1 cellular context compared by ENCODE assay signal in genomic region chr2:117814417-117815264, GRCh38.
TF ChIP-seq lines count a peak whose summit lies in the region.

DDX18 (plus strand) TSS chr2:117814691; CDS start chr2:117814778, 87 bp downstream.

TF ChIP-seq in GM12878, 131 proteins besides CTCF, POLR2A, EP300 and RAD21 (continued from another document and continues in another):
- TF ChIP-seq REST (IDR thresholded peaks at IDR 0.05; ENCODE audit: low read depth, low read length) = no peak
- TF ChIP-seq ZBED1 (IDR thresholded peaks at IDR 0.05; ENCODE audit: borderline replicate concordance) = peak; percentile 47; the same call in 1 of the 2 replicates
- TF ChIP-seq MTA3 (IDR thresholded peaks at IDR 0.05; ENCODE audit: borderline replicate concordance, low read length) = no peak; the same call in 1 of the 2 replicates
- peak; percentile 14 for TF ChIP-seq RELA (IDR thresholded peaks at IDR 0.05; ENCODE audit: borderline replicate concordance, partially characterized antibody)
- no peak for TF ChIP-seq CHD1 (IDR thresholded peaks at IDR 0.05; ENCODE audit: low read depth, low read length)
- TF ChIP-seq YBX1 (IDR thresholded peaks at IDR 0.05) = no peak
- no peak for TF ChIP-seq CUX1 (IDR thresholded peaks at IDR 0.05; ENCODE audit: insufficient replicate concordance, low read depth, low read length)
- no peak for TF ChIP-seq ZSCAN29 (IDR thresholded peaks at IDR 0.05)
- TF ChIP-seq EED (IDR thresholded peaks at IDR 0.05; ENCODE audit: low read depth) = peak; percentile 94
- peak; percentile 97 for TF ChIP-seq SMARCA5 (IDR thresholded peaks at IDR 0.05)
- peak; percentile 62 for TF ChIP-seq POU2F2 (IDR thresholded peaks at IDR 0.05; ENCODE audit: borderline replicate concordance, low read depth, low read length)
- no peak for TF ChIP-seq EZH2 (IDR thresholded peaks at IDR 0.05; ENCODE audit: borderline replicate concordance, control insufficient read depth, low read depth, low read length)
- no peak for TF ChIP-seq WRNIP1 (IDR thresholded peaks at IDR 0.05; ENCODE audit: borderline replicate concordance, low read depth, low read length)
- TF ChIP-seq BMI1 (IDR thresholded peaks at IDR 0.05; ENCODE audit: borderline replicate concordance) = no peak
- peak; percentile 61; the same call in 1 of the 2 replicates for TF ChIP-seq TAF1 (IDR thresholded peaks at IDR 0.05; ENCODE audit: borderline replicate concordance, low read depth, low read length)
- TF ChIP-seq ZNF217 (IDR thresholded peaks at IDR 0.05) = no peak
- TF ChIP-seq ZBTB4 (CRISPR knock-in tag; IDR thresholded peaks at IDR 0.05) = no peak
- no peak for TF ChIP-seq CHD4 (IDR thresholded peaks at IDR 0.05)
- no peak for TF ChIP-seq SMAD1 (IDR thresholded peaks at IDR 0.05; ENCODE audit: low read depth, partially characterized antibody)
- TF ChIP-seq GABPA (IDR thresholded peaks at IDR 0.05; ENCODE audit: low read depth) = peak; percentile 96
- peak; percentile 97 for TF ChIP-seq CREB1 (IDR thresholded peaks at IDR 0.05; ENCODE audit: low read depth)
- TF ChIP-seq ZNF384 (IDR thresholded peaks at IDR 0.05; ENCODE audit: borderline replicate concordance, low read depth, low read length) = no peak
- peak; percentile 98 for TF ChIP-seq IKZF1 (conservative IDR thresholded peaks at IDR 0.05)
- no peak for TF ChIP-seq STAT3 (IDR thresholded peaks at IDR 0.05; ENCODE audit: low read depth, low read length)
- peak; percentile 66 for TF ChIP-seq USF1 (IDR thresholded peaks at IDR 0.05; ENCODE audit: borderline replicate concordance, extremely low read length, insufficient read depth, low read depth, low read length)
- peak; percentile 69 for TF ChIP-seq LARP7 (IDR thresholded peaks at IDR 0.05)
- TF ChIP-seq BACH1 (IDR thresholded peaks at IDR 0.05; ENCODE audit: borderline replicate concordance) = peak; percentile 75
- TF ChIP-seq TBL1XR1 (IDR thresholded peaks at IDR 0.05; ENCODE audit: low read depth, low read length) = peak; percentile 63; the same call in 1 of the 2 replicates
- TF ChIP-seq MAX (IDR thresholded peaks at IDR 0.05; ENCODE audit: low read depth, low read length) = peak; percentile 90
- TF ChIP-seq CREM (IDR thresholded peaks at IDR 0.05; ENCODE audit: low read depth) = peak; percentile 98
- peak; percentile 96 for TF ChIP-seq POLR2AphosphoS5 (IDR thresholded peaks at IDR 0.05; ENCODE audit: low read length)
- TF ChIP-seq SMAD5 (IDR thresholded peaks at IDR 0.05; ENCODE audit: low read depth) = 0 out of 2 replicates have a peak, but pooled peaks have one; percentile 80
- no peak for TF ChIP-seq BRCA1 (IDR thresholded peaks at IDR 0.05; ENCODE audit: low read depth, low read length)
- peak; percentile 59; the same call in 1 of the 2 replicates for TF ChIP-seq ELK1 (IDR thresholded peaks at IDR 0.05; ENCODE audit: low read depth, low read length)
- TF ChIP-seq PML (IDR thresholded peaks at IDR 0.05; ENCODE audit: low read length) = peak; percentile 92
- TF ChIP-seq ZZZ3 (IDR thresholded peaks at IDR 0.05; ENCODE audit: control insufficient read depth, insufficient read length, low read depth) = no peak
- TF ChIP-seq IRF4 (IDR thresholded peaks at IDR 0.05; ENCODE audit: low read depth, low read length) = no peak
- peak; percentile 96 for TF ChIP-seq KLF5 (IDR thresholded peaks at IDR 0.05; ENCODE audit: partially characterized antibody)
- peak; percentile 43 for TF ChIP-seq SIX5 (IDR thresholded peaks at IDR 0.05; ENCODE audit: low read depth, low read length, severe bottlenecking)
- no peak for TF ChIP-seq E4F1 (IDR thresholded peaks at IDR 0.05; ENCODE audit: borderline replicate concordance, partially characterized antibody)
- TF ChIP-seq HDAC6 (IDR thresholded peaks at IDR 0.05; ENCODE audit: unreplicated experiment) = peak; percentile 23
- TF ChIP-seq BHLHE40 (IDR thresholded peaks at IDR 0.05; ENCODE audit: borderline replicate concordance in 1 of 2, low read depth in 2 of 2, low read length in 1 of 2) = peak; percentile 100
- TF ChIP-seq ZNF274 (IDR thresholded peaks at IDR 0.05; ENCODE audit: insufficient read depth, insufficient read length) = no peak
- TF ChIP-seq NRF1 (conservative IDR thresholded peaks at IDR 0.05; ENCODE audit: low read depth, low read length) = peak; percentile 42; the same call in 1 of the 2 replicates
- TF ChIP-seq ETV6 (conservative IDR thresholded peaks at IDR 0.05 in 1 of 2, IDR thresholded peaks at IDR 0.05 in 1 of 2; ENCODE audit: borderline replicate concordance in 1 of 2, low read depth in 1 of 2) = peak; percentile 84 to 99; a peak in 3 of 4 replicates
- TF ChIP-seq RB1 (IDR thresholded peaks at IDR 0.05; ENCODE audit: borderline replicate concordance) = peak; percentile 89
- TF ChIP-seq USF2 (IDR thresholded peaks at IDR 0.05; ENCODE audit: borderline replicate concordance, low read depth, low read length) = no peak; the same call in 1 of the 2 replicates
